ENCODE assay signal across 3 cellular contexts in the genomic region with DNA sequence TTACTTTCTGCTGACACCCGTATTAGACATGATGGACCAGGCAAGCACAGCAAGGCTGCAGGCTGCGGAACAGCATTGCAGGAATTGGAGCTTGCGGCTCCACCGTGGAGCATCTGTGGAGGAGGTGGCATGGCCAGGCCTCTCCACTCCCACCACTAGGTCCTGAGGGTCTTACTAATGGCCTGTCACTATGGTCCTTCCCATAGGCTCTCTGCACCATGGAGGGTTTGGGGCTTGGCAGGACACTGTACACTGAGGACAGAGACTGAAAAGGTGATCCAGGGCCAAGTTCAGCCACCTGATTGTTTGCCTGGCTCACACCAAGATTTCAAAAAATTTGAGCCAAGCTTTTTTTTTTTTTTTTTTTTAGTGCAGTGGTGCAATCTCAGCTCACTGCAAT.
TF ChIP-seq lines count a peak whose summit lies in the region.

No MANE protein-coding gene starts in this region.

TF ChIP-seq in liver, 16 proteins besides CTCF, POLR2A, EP300 and RAD21:
- TF ChIP-seq RXRA (IDR thresholded peaks at IDR 0.05), result peak; percentile 29 to 63
- no peak for TF ChIP-seq TAF1 (conservative IDR thresholded peaks at IDR 0.05)
- TF ChIP-seq, protein P1, sequence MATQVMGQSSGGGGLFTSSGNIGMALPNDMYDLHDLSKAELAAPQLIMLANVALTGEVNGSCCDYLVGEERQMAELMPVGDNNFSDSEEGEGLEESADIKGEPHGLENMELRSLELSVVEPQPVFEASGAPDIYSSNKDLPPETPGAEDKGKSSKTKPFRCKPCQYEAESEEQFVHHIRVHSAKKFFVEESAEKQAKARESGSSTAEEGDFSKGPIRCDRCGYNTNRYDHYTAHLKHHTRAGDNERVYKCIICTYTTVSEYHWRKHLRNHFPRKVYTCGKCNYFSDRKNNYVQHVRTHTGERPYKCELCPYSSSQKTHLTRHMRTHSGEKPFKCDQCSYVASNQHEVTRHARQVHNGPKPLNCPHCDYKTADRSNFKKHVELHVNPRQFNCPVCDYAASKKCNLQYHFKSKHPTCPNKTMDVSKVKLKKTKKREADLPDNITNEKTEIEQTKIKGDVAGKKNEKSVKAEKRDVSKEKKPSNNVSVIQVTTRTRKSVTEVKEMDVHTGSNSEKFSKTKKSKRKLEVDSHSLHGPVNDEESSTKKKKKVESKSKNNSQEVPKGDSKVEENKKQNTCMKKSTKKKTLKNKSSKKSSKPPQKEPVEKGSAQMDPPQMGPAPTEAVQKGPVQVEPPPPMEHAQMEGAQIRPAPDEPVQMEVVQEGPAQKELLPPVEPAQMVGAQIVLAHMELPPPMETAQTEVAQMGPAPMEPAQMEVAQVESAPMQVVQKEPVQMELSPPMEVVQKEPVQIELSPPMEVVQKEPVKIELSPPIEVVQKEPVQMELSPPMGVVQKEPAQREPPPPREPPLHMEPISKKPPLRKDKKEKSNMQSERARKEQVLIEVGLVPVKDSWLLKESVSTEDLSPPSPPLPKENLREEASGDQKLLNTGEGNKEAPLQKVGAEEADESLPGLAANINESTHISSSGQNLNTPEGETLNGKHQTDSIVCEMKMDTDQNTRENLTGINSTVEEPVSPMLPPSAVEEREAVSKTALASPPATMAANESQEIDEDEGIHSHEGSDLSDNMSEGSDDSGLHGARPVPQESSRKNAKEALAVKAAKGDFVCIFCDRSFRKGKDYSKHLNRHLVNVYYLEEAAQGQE (IDR thresholded peaks at IDR 0.05), result no peak
- TF ChIP-seq SP1 (IDR thresholded peaks at IDR 0.05), result no peak
- no peak for TF ChIP-seq FOXA1 (IDR thresholded peaks at IDR 0.05)
- TF ChIP-seq HNF4A (conservative IDR thresholded peaks at IDR 0.05), result peak; percentile 21 to 32
- TF ChIP-seq HNF4G (IDR thresholded peaks at IDR 0.05), result no peak
- TF ChIP-seq, protein P2, sequence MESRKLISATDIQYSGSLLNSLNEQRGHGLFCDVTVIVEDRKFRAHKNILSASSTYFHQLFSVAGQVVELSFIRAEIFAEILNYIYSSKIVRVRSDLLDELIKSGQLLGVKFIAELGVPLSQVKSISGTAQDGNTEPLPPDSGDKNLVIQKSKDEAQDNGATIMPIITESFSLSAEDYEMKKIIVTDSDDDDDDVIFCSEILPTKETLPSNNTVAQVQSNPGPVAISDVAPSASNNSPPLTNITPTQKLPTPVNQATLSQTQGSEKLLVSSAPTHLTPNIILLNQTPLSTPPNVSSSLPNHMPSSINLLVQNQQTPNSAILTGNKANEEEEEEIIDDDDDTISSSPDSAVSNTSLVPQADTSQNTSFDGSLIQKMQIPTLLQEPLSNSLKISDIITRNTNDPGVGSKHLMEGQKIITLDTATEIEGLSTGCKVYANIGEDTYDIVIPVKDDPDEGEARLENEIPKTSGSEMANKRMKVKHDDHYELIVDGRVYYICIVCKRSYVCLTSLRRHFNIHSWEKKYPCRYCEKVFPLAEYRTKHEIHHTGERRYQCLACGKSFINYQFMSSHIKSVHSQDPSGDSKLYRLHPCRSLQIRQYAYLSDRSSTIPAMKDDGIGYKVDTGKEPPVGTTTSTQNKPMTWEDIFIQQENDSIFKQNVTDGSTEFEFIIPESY (IDR thresholded peaks at IDR 0.05), result no peak

TF ChIP-seq in HepG2, 621 proteins besides CTCF, POLR2A, EP300 and RAD21:
- TF ChIP-seq ZNF253 (CRISPR knock-in tag; IDR thresholded peaks at IDR 0.05; ENCODE audit: borderline replicate concordance) (no peak), PPARG (CRISPR knock-in tag; conservative IDR thresholded peaks at IDR 0.05) (no peak), ZNF629 (CRISPR knock-in tag; conservative IDR thresholded peaks at IDR 0.05) (no peak), ZNF749 (CRISPR knock-in tag; IDR thresholded peaks at IDR 0.05; ENCODE audit: borderline replicate concordance) (no peak), RXRB (CRISPR knock-in tag; IDR thresholded peaks at IDR 0.05; ENCODE audit: borderline replicate concordance) (no peak), HOXA9 (CRISPR knock-in tag; IDR thresholded peaks at IDR 0.05; ENCODE audit: borderline replicate concordance) (no peak), CEBPB (IDR thresholded peaks at IDR 0.05; ENCODE audit: borderline replicate concordance, low read depth, low read length) (no peak), ZMYM4 (CRISPR knock-in tag; IDR thresholded peaks at IDR 0.05) (no peak), ZNF737 (CRISPR knock-in tag; IDR thresholded peaks at IDR 0.05; ENCODE audit: borderline replicate concordance) (no peak), ZNF17 (CRISPR knock-in tag; IDR thresholded peaks at IDR 0.05) (no peak), TAF1 (CRISPR knock-in tag; IDR thresholded peaks at IDR 0.05) (no peak), ZMYM3 (CRISPR knock-in tag; IDR thresholded peaks at IDR 0.05) (no peak), SNAI1 (CRISPR knock-in tag; IDR thresholded peaks at IDR 0.05; ENCODE audit: borderline replicate concordance) (no peak), ZNF570 (CRISPR knock-in tag; IDR thresholded peaks at IDR 0.05; ENCODE audit: borderline replicate concordance) (no peak), ZSCAN29 (CRISPR knock-in tag; conservative IDR thresholded peaks at IDR 0.05) (no peak)
- TF ChIP-seq, protein P3, sequence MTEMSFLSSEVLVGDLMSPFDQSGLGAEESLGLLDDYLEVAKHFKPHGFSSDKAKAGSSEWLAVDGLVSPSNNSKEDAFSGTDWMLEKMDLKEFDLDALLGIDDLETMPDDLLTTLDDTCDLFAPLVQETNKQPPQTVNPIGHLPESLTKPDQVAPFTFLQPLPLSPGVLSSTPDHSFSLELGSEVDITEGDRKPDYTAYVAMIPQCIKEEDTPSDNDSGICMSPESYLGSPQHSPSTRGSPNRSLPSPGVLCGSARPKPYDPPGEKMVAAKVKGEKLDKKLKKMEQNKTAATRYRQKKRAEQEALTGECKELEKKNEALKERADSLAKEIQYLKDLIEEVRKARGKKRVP (CRISPR knock-in tag; IDR thresholded peaks at IDR 0.05), result no peak
- TF ChIP-seq, protein P4, sequence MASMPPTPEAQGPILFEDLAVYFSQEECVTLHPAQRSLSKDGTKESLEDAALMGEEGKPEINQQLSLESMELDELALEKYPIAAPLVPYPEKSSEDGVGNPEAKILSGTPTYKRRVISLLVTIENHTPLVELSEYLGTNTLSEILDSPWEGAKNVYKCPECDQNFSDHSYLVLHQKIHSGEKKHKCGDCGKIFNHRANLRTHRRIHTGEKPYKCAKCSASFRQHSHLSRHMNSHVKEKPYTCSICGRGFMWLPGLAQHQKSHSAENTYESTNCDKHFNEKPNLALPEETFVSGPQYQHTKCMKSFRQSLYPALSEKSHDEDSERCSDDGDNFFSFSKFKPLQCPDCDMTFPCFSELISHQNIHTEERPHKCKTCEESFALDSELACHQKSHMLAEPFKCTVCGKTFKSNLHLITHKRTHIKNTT (CRISPR knock-in tag; IDR thresholded peaks at IDR 0.05), result no peak
- TF ChIP-seq, protein P5, sequence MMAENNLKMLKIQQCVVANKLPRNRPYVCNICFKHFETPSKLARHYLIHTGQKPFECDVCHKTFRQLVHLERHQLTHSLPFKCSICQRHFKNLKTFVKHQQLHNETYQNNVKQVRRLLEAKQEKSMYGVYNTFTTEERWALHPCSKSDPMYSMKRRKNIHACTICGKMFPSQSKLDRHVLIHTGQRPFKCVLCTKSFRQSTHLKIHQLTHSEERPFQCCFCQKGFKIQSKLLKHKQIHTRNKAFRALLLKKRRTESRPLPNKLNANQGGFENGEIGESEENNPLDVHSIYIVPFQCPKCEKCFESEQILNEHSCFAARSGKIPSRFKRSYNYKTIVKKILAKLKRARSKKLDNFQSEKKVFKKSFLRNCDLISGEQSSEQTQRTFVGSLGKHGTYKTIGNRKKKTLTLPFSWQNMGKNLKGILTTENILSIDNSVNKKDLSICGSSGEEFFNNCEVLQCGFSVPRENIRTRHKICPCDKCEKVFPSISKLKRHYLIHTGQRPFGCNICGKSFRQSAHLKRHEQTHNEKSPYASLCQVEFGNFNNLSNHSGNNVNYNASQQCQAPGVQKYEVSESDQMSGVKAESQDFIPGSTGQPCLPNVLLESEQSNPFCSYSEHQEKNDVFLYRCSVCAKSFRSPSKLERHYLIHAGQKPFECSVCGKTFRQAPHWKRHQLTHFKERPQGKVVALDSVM (CRISPR knock-in tag; IDR thresholded peaks at IDR 0.05), result no peak
- TF ChIP-seq, protein P6, sequence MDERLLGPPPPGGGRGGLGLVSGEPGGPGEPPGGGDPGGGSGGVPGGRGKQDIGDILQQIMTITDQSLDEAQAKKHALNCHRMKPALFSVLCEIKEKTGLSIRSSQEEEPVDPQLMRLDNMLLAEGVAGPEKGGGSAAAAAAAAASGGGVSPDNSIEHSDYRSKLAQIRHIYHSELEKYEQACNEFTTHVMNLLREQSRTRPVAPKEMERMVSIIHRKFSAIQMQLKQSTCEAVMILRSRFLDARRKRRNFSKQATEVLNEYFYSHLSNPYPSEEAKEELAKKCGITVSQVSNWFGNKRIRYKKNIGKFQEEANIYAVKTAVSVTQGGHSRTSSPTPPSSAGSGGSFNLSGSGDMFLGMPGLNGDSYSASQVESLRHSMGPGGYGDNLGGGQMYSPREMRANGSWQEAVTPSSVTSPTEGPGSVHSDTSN (CRISPR knock-in tag; IDR thresholded peaks at IDR 0.05), result no peak
TF ChIP-seq in HepG2: peak in this region for 0.

TF ChIP-seq in H1, 55 proteins besides CTCF, POLR2A, EP300 and RAD21:
- no peak for TF ChIP-seq FOSL1 (IDR thresholded peaks at IDR 0.05; ENCODE audit: insufficient read depth, low read depth, low read length)
- TF ChIP-seq CHD2 (IDR thresholded peaks at IDR 0.05; ENCODE audit: low read length), result no peak
- no peak for TF ChIP-seq SAP30 (IDR thresholded peaks at IDR 0.05; ENCODE audit: insufficient read depth, insufficient replicate concordance, low read length)
- TF ChIP-seq TAF7 (optimal IDR thresholded peaks at IDR 0.05; ENCODE audit: borderline replicate concordance, low read depth, low read length), result no peak
- TF ChIP-seq, protein P7, sequence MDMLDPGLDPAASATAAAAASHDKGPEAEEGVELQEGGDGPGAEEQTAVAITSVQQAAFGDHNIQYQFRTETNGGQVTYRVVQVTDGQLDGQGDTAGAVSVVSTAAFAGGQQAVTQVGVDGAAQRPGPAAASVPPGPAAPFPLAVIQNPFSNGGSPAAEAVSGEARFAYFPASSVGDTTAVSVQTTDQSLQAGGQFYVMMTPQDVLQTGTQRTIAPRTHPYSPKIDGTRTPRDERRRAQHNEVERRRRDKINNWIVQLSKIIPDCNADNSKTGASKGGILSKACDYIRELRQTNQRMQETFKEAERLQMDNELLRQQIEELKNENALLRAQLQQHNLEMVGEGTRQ (IDR thresholded peaks at IDR 0.05; ENCODE audit: low read length), result no peak
- TF ChIP-seq SP2 (IDR thresholded peaks at IDR 0.05; ENCODE audit: low read length), result no peak
- no peak for TF ChIP-seq CBX8 (IDR thresholded peaks at IDR 0.05; ENCODE audit: borderline replicate concordance, low read depth, low read length)
- TF ChIP-seq KDM1A (IDR thresholded peaks at IDR 0.05; ENCODE audit: borderline replicate concordance, low read length), result no peak
- TF ChIP-seq JUN (IDR thresholded peaks at IDR 0.05; ENCODE audit: low read depth, low read length), result no peak
- no peak for TF ChIP-seq BACH1 (IDR thresholded peaks at IDR 0.05; ENCODE audit: low read length)
- TF ChIP-seq ZNF274 (IDR thresholded peaks at IDR 0.05; ENCODE audit: borderline replicate concordance, extremely low read depth, low read length), result no peak
- no peak for TF ChIP-seq RBBP5 (IDR thresholded peaks at IDR 0.05; ENCODE audit: borderline replicate concordance, low read depth, low read length)
- TF ChIP-seq HDAC2 (IDR thresholded peaks at IDR 0.05; ENCODE audit: borderline replicate concordance in 1 of 2, low read depth in 2 of 2, low read length in 2 of 2), result no peak
- TF ChIP-seq SP4 (IDR thresholded peaks at IDR 0.05; ENCODE audit: low read length), result no peak
- no peak for TF ChIP-seq GTF2F1 (IDR thresholded peaks at IDR 0.05; ENCODE audit: borderline replicate concordance, low read depth, low read length)
- no peak for TF ChIP-seq SUZ12 (IDR thresholded peaks at IDR 0.05; ENCODE audit: low read length)
- no peak for TF ChIP-seq SIX5 (IDR thresholded peaks at IDR 0.05; ENCODE audit: low read depth, low read length)
